In genomic region chr16:56732832-56733231, GRCh38 we compare ENCODE assay signal across 17 cellular contexts. TPM values are rescaled to one million over a fixed set of nuclear protein-coding genes. Genes with fewer than 3 reads are reported as not detected.
DNase-seq lines count a peak whose midpoint lies in the region; ATAC-seq, FAIRE-seq and TF ChIP-seq lines count a peak whose summit lies in the region.
"Had no signal": no experiment of that assay in that cellular context is flagged by ENCODE, and none has a peak within 500 bp of the region (broad histone marks: within the 10 kb centered on the region; RNA-seq: fewer than 3 reads in every experiment).

No MANE protein-coding gene starts in this region.

- no peaks in the 10 kb centered on the region for H3K9me3 Mint-ChIP-seq in activated T-helper 17 cell treated with anti-CD3 and anti-CD28 coated beads, Interleukin-2, amount 50 U/mL, for 72 hours

- ATAC-seq in HG02763 (IDR thresholded peaks at IDR 0.05; ENCODE audit: unreplicated experiment), result peak; percentile 34
- ATAC-seq in activated T-helper 17 cell treated with anti-CD3 and anti-CD28 coated beads, Interleukin-2, amount 50 U/mL, for 72 hours (replicated peaks), result peak; percentile 70
- ATAC-seq in omental fat pad (ENCODE audit: low FRiP score), result no peak
- no peak for ATAC-seq in right lobe of liver
- ATAC-seq: left cardiac atrium had no signal

- peaks cover 0 to 16% (median 0%) of the 10 kb centered on the region in 4 donors for H3K4me1 ChIP-seq in right lobe of liver

- intact Hi-C loops in right lobe of liver (cut with DNase I), result no loop called here

- 100% methylated on average over 1 of the region's 1 CpG for WGBS in right lobe of liver (ENCODE audit: insufficient coverage, low coverage, low lambda C conversion rate, missing lambda C conversion rate)

- H3K4me3 Mint-ChIP-seq in activated T-helper 17 cell treated with anti-CD3 and anti-CD28 coated beads, Interleukin-2, amount 50 U/mL, for 72 hours, result no peak overlapping the region

- DNase-seq in CD1c-positive myeloid dendritic cell (ENCODE audit: extremely low spot score) (peak; percentile 56), GM12891 (ENCODE audit: insufficient read length, low spot score) (no peak), omental fat pad (ENCODE audit: low spot score) (no peak), right lobe of liver (no peak), retina (no peak), DMS53 treated with DMSO at 0.1 percent for 48 hours (lab: John Stamatoyannopoulos, UW; ENCODE audit: unreplicated experiment) (no peak)
- DNase-seq: BE2C, dermis blood vessel endothelial cell, DMS79, HCEC 1CT, left cardiac atrium, NCI-H1048, SJCRH30 had no signal

- no peak overlapping the region for H3K27ac Mint-ChIP-seq in activated T-helper 17 cell treated with anti-CD3 and anti-CD28 coated beads, Interleukin-2, amount 50 U/mL, for 72 hours
- H3K27ac Mint-ChIP-seq: progenitor cell of endocrine pancreas had no signal

- no peak overlapping the region for H3K4me3 ChIP-seq in right lobe of liver
- H3K4me3 ChIP-seq: hepatocyte, SJCRH30 had no signal

- no peak overlapping the region for H3K27ac ChIP-seq in right lobe of liver
- H3K27ac ChIP-seq: hepatocyte, SJCRH30 had no signal

- peak; percentile 62 for FAIRE-seq in GM12891 (lab: Jason Lieb, UNC)

- no peaks in the 10 kb centered on the region for H3K27me3 Mint-ChIP-seq in activated T-helper 17 cell treated with anti-CD3 and anti-CD28 coated beads, Interleukin-2, amount 50 U/mL, for 72 hours
- H3K27me3 Mint-ChIP-seq: progenitor cell of endocrine pancreas had no signal

- no peaks in the 10 kb centered on the region for H3K36me3 ChIP-seq in right lobe of liver
- H3K36me3 ChIP-seq: BE2C had no signal

- H3K36me3 Mint-ChIP-seq in activated T-helper 17 cell treated with anti-CD3 and anti-CD28 coated beads, Interleukin-2, amount 50 U/mL, for 72 hours (ENCODE audit: low read depth), result peaks cover 9% of the 10 kb centered on the region

- H3K9me3 ChIP-seq in right lobe of liver, result no peaks in the 10 kb centered on the region
- H3K9me3 ChIP-seq: BE2C, SJCRH30 had no signal

- TF ChIP-seq CTCF in omental fat pad (IDR thresholded peaks at IDR 0.05) (no peak), right lobe of liver (IDR thresholded peaks at IDR 0.05) (no peak)

- peaks cover 13% of the 10 kb centered on the region for H3K4me1 Mint-ChIP-seq in activated T-helper 17 cell treated with anti-CD3 and anti-CD28 coated beads, Interleukin-2, amount 50 U/mL, for 72 hours

- TF ChIP-seq POLR2A in GM12891 (IDR thresholded peaks at IDR 0.05; ENCODE audit: low read depth, low read length) (no peak), right lobe of liver (IDR thresholded peaks at IDR 0.05) (no peak)

- no peaks in the 10 kb centered on the region for H3K27me3 ChIP-seq in right lobe of liver
- H3K27me3 ChIP-seq: BE2C, hepatocyte, SJCRH30 had no signal

TF ChIP-seq in GM12891, 5 proteins besides CTCF, POLR2A, EP300 and RAD21:
- no peak for TF ChIP-seq POLR2AphosphoS5 (IDR thresholded peaks at IDR 0.05; ENCODE audit: low read depth, low read length)
- no peak for TF ChIP-seq POU2F2 (IDR thresholded peaks at IDR 0.05; ENCODE audit: low read depth, low read length)
- TF ChIP-seq TAF1 (IDR thresholded peaks at IDR 0.05; ENCODE audit: low read depth, low read length), result no peak
- no peak for TF ChIP-seq PAX5 (IDR thresholded peaks at IDR 0.05; ENCODE audit: insufficient read depth, low read length, severe bottlenecking)
- no peak for TF ChIP-seq SPI1 (IDR thresholded peaks at IDR 0.05; ENCODE audit: low read depth, low read length)

RNA-seq across cellular contexts. Expression of gene NUP93, which starts 2.9 kb away (rescaled TPM):
- 59.1 TPM for polyA plus RNA-seq in GM12891 (2012; ENCODE audit: low read depth, missing spikeins)
- 100 to 1,000 TPM in 1 of 2 donors, 10 to 100 TPM in 1; 51.5 to 112 TPM for total RNA-seq in activated T-helper 17 cell treated with anti-CD3 and anti-CD28 coated beads, Interleukin-2, amount 50 U/mL, for 72 hours
- total RNA-seq in omental fat pad (10 to 100 TPM; 21.6 to 55.5 (median 37.7) TPM), right lobe of liver (10 to 100 TPM in 4 of 6 experiments, 1 to 10 TPM in 2; 8.3 to 17.0 (median 12.8) TPM)

RNA-seq across cellular contexts. Expression of gene MT1X, which starts 50.6 kb away (rescaled TPM):
- polyA plus RNA-seq in GM12891 (2012; ENCODE audit: low read depth, missing spikeins), result 4.5 TPM
- 1 to 10 TPM; 6.1 to 7.6 TPM for total RNA-seq in activated T-helper 17 cell treated with anti-CD3 and anti-CD28 coated beads, Interleukin-2, amount 50 U/mL, for 72 hours
- total RNA-seq in omental fat pad, result 1,000 to 10,000 TPM; 1,336 to 3,452 (median 1,838) TPM
- total RNA-seq in right lobe of liver, result 1,000 to 10,000 TPM in 4 of 6 experiments, 100 to 1,000 TPM in 2; 808 to 2,440 (median 1,620) TPM

Comparison
In these comparisons a context has a peak if more than half of its experiments do, and no peak if none do; other contexts are left out.
1. ATAC-seq: peak in HG02763 (single experiment) and activated T-helper 17 cell treated with anti-CD3 and anti-CD28 coated beads, Interleukin-2, amount 50 U/mL, for 72 hours (single experiment); none in omental fat pad (single experiment) and right lobe of liver (0 of 4).
2. RNA of gene MT1X, which starts 50.6 kb away (total RNA-seq): 1,336 to 3,452 TPM in omental fat pad and 808 to 2,440 TPM in right lobe of liver; 6.1 to 7.6 TPM in activated T-helper 17 cell treated with anti-CD3 and anti-CD28 coated beads, Interleukin-2, amount 50 U/mL, for 72 hours; every median in the first group is over 10 times any median in the second.